ENCODE assay signal across 2 cellular contexts in the genomic region with DNA sequence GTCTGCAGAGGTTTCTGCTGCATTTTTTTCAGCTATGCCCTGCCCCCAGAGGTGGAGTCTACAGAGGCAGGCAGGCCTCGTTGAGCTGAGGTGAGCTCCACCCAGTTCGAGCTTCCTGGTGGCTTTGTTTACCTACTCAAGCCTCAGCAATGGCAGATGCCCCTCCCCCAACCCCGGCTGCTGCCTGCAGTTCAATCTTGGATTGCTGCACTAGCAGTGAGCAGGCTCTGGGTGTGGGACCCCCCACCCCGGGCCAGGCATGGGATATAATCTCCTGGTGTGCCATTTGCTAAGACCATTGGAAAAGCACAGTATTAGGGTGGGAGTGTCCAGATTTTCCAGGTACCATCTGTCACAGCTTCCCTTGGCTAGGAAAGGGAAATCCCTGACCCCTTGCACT. TPM values are rescaled to one million over a fixed set of nuclear protein-coding genes. Genes with fewer than 3 reads are reported as not detected.
"Had no signal": no experiment of that assay in that cellular context is flagged by ENCODE, and none has a peak within 500 bp of the region (broad histone marks: within the 10 kb centered on the region; RNA-seq: fewer than 3 reads in every experiment).

No MANE protein-coding gene starts in this region.

RNA-seq across cellular contexts. Expression of a gene that starts 56.2 kb away (rescaled TPM):
- total RNA-seq: HepG2 had no signal
- polyA plus RNA-seq: HepG2, IgD-negative memory B cell had no signal
